In the genomic region with DNA sequence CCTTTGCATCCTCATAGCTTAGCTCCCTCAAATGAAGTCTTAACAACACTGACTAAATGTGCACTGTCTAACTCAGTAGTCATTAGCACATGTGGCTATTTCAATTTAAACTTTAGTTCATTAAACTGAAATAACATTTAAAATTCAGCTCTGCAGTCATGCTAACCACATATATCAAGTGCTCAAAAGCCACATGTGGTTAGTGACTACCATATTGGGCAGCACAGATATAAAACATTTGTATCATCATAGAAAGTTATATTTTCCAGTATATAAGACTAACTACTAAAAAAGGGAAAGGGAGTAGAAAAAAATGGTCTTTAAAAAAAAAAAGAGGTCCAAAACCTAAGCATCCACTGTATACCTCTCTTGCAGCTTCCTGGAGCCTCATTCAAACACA, we compare ENCODE assay signal across 18 cellular contexts.
DNase-seq lines count a peak whose midpoint lies in the region; ATAC-seq and TF ChIP-seq lines count a peak whose summit lies in the region.
"Had no signal": no experiment of that assay in that cellular context is flagged by ENCODE, and none has a peak within 500 bp of the region (broad histone marks: within the 10 kb centered on the region; RNA-seq: fewer than 3 reads in every experiment).

No MANE protein-coding gene starts in this region.

- no peak for TF ChIP-seq CTCF in KMS-11 (conservative IDR thresholded peaks at IDR 0.05; ENCODE audit: low read depth, low read length)
- no peak for TF ChIP-seq CTCF in prostate gland (IDR thresholded peaks at IDR 0.05)

- H3K4me2 ChIP-seq in KMS-11: peak overlapping the region; percentile 65

- no peaks in the 10 kb centered on the region for H3K9me3 ChIP-seq in prostate gland
- H3K9me3 ChIP-seq: Caco-2 had no signal

- H3K4me3 Mint-ChIP-seq in activated T-cell treated with anti-CD3 and anti-CD28 coated beads, Interleukin-2, amount 50 U/mL, for 4 hours: no peak overlapping the region
- H3K4me3 Mint-ChIP-seq: B cell; CD4-positive, CD25-positive, alpha-beta regulatory T cell; CD8-positive, alpha-beta T cell had no signal

- TF ChIP-seq POLR2A in prostate gland (IDR thresholded peaks at IDR 0.05): no peak

- H3K36me3 Mint-ChIP-seq in activated T-cell treated with anti-CD3 and anti-CD28 coated beads, Interleukin-2, amount 50 U/mL, for 4 hours (ENCODE audit: insufficient read depth): no peaks in the 10 kb centered on the region
- H3K36me3 Mint-ChIP-seq: CD4-positive, CD25-positive, alpha-beta regulatory T cell; CD8-positive, alpha-beta T cell had no signal

- H3K4me1 ChIP-seq in KMS-11 (ENCODE audit: low read depth, poor library complexity, severe bottlenecking): peaks cover 32% of the 10 kb centered on the region
- no peaks in the 10 kb centered on the region for H3K4me1 ChIP-seq in prostate gland (replicated peaks)
- H3K4me1 ChIP-seq: Caco-2 had no signal

- H3K9ac ChIP-seq in KMS-11: no peak overlapping the region
- H3K9ac ChIP-seq: BLaER1, GM23248 had no signal

- no peak overlapping the region for H2AFZ ChIP-seq in KMS-11 (ENCODE audit: low read depth)
- H2AFZ ChIP-seq: GM23248 had no signal

- DNase-seq in NCI-H1092 treated with DMSO at 0.1 percent for 48 hours (lab: John Stamatoyannopoulos, UW) (peak; percentile 50), NCI-H1092 (lab: John Stamatoyannopoulos, UW) (no peak), activated T-cell treated with anti-CD3 and anti-CD28 coated beads for 4 hours (no peak), prostate gland (ENCODE audit: low spot score) (no peak), NCI-H1417 (lab: John Stamatoyannopoulos, UW) (no peak)
- no peak for DNase-seq in activated T-cell treated with anti-CD3 and anti-CD28 coated beads, Interleukin-2, amount 50 U/mL, for 4 hours
- DNase-seq in stimulated activated naive CD8-positive, alpha-beta T cell treated with anti-CD3 and anti-CD28 coated beads, Interleukin-15, Interleukin-2, amounts not matched to agents 100 U/mL and 50 U/mL, for 24 hours: no peak
- DNase-seq: Caco-2; CD4-positive, CD25-positive, alpha-beta regulatory T cell; CD8-positive, alpha-beta T cell; GM23248; H7; HCEC 1CT had no signal

- H3K4me3 ChIP-seq in KMS-11 (IDR thresholded peaks at IDR 0.05; ENCODE audit: insufficient read depth, low read depth, low read length): no peak overlapping the region
- no peak overlapping the region for H3K4me3 ChIP-seq in prostate gland
- H3K4me3 ChIP-seq: BLaER1, GM23248 had no signal

- no peaks in the 10 kb centered on the region for H4K20me1 ChIP-seq in KMS-11 (ENCODE audit: insufficient read depth)
- H4K20me1 ChIP-seq: BLaER1 had no signal

- no peak overlapping the region for H3K27ac ChIP-seq in KMS-11
- no peak overlapping the region for H3K27ac ChIP-seq in prostate gland
- H3K27ac ChIP-seq: 22Rv1, BLaER1, C4-2B, GM23248 had no signal

- H3K27me3 ChIP-seq in KMS-11 (ENCODE audit: insufficient read depth, low read depth) (peaks cover 16% of the 10 kb centered on the region), prostate gland (replicated peaks; ENCODE audit: insufficient read depth) (no peaks in the 10 kb centered on the region)

- H3K9me3 Mint-ChIP-seq in activated T-cell treated with anti-CD3 and anti-CD28 coated beads, Interleukin-2, amount 50 U/mL, for 4 hours: no peaks in the 10 kb centered on the region
- H3K9me3 Mint-ChIP-seq: CD8-positive, alpha-beta T cell had no signal

- peak; percentile 47 to 65 for ATAC-seq in activated T-cell treated with anti-CD3 and anti-CD28 coated beads, Interleukin-2, amount 50 U/mL, for 4 hours
- ATAC-seq in stimulated activated naive CD8-positive, alpha-beta T cell treated with anti-CD3 and anti-CD28 coated beads, Interleukin-15, Interleukin-2, amounts not matched to agents 100 U/mL and 50 U/mL, for 24 hours: peak; percentile 64
- ATAC-seq: CD8-positive, alpha-beta T cell had no signal

- intact Hi-C loops in prostate gland (cut with DNase I): no loop called here

- H3K27me3 Mint-ChIP-seq in activated T-cell treated with anti-CD3 and anti-CD28 coated beads, Interleukin-2, amount 50 U/mL, for 4 hours (ENCODE audit: low read depth): peaks cover 32% of the 10 kb centered on the region

- H3K4me1 Mint-ChIP-seq in activated T-cell treated with anti-CD3 and anti-CD28 coated beads, Interleukin-2, amount 50 U/mL, for 4 hours (ENCODE audit: low read depth): peaks cover 13% of the 10 kb centered on the region
- H3K4me1 Mint-ChIP-seq: B cell had no signal

- H3K79me2 ChIP-seq in KMS-11 (ENCODE audit: insufficient read depth, low read depth): no peaks in the 10 kb centered on the region

- H3K36me3 ChIP-seq in KMS-11 (ENCODE audit: insufficient read depth) (no peaks in the 10 kb centered on the region), prostate gland (no peaks in the 10 kb centered on the region)
- H3K36me3 ChIP-seq: BLaER1 had no signal
